In the genomic region with DNA sequence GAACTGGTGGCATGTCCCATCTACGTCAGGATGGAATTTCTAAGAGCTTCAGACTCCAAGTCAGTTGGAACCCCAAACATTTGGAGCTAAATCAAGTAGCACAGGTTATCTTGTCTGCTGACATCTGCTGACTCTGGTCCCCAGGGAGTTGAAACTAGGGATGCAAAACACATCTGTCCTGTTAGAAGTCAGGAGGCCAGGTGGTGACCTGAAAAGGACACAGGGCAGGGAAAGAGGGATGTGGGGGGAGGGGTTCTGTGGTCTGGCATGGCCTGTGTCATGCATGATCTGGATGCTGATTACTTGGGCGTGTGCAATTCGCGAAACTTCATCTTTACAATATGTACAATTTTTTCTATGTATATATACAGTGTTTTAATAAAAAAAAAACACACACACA, we compare ENCODE assay signal across 16 cellular contexts. TPM values are rescaled to one million over a fixed set of nuclear protein-coding genes. Genes with fewer than 3 reads are reported as not detected.
A peak's percentile ranks its signal among the peaks of the same experiment; 100 is the strongest.
DNase-seq lines count a peak whose midpoint lies in the region; ATAC-seq and TF ChIP-seq lines count a peak whose summit lies in the region.
"Had no signal": no experiment of that assay in that cellular context is flagged by ENCODE, and none has a peak within 500 bp of the region (broad histone marks: within the 10 kb centered on the region; RNA-seq: fewer than 3 reads in every experiment).

No MANE protein-coding gene starts in this region.

- H3K36me3 ChIP-seq in DND-41 (ENCODE audit: insufficient read depth, low read length): no peaks in the 10 kb centered on the region
- H3K36me3 ChIP-seq: BLaER1 treated with 17β-estradiol and CSF1 and Interleukin-3, amounts not matched to agents 10 nM and 100 nM; HAP-1 had no signal

- H3K9me3 ChIP-seq in DND-41 (ENCODE audit: insufficient read depth, low read length, severe bottlenecking): no peaks in the 10 kb centered on the region
- H3K9me3 ChIP-seq: BLaER1 treated with 17β-estradiol and CSF1 and Interleukin-3, amounts not matched to agents 10 nM and 100 nM; HAP-1 had no signal

- TF ChIP-seq CTCF in DND-41 (IDR thresholded peaks at IDR 0.05; ENCODE audit: borderline replicate concordance, extremely low read depth, low read length, poor library complexity, severe bottlenecking) (no peak), glutamatergic neuron (IDR thresholded peaks at IDR 0.05; ENCODE audit: partially characterized antibody, unreplicated experiment) (no peak)

- peaks cover 49% of the 10 kb centered on the region for H3K4me1 Mint-ChIP-seq in glutamatergic neuron (ENCODE audit: low read depth, unreplicated experiment)
- H3K4me1 Mint-ChIP-seq: T-cell had no signal

- DNase-seq in DMS53 (lab: John Stamatoyannopoulos, UW): peak; percentile 63
- no peak for DNase-seq in DMS53 treated with DMSO at 0.1 percent for 48 hours (lab: John Stamatoyannopoulos, UW; ENCODE audit: unreplicated experiment)
- DNase-seq in DND-41: peak; percentile 10
- DNase-seq in OCI-M1 (lab: John Stamatoyannopoulos, UW): peak; percentile 21
- peak; percentile 57 for DNase-seq in glutamatergic neuron
- DNase-seq in 8988T: no peak
- DNase-seq in RKO (ENCODE audit: low spot score): no peak
- DNase-seq: NCI-H1417 treated with DMSO at 0.1 percent for 48 hours; NCI-H2029 treated with DMSO at 0.1 percent for 48 hours; NCI-H2227 treated with DMSO at 0.1 percent for 48 hours; NK-92 treated with Interleukin-12 subunit alpha and Interleukin-12 subunit beta, amount 100 ng/mL, for 24 hours; T-cell had no signal

- no peak overlapping the region for H3K9ac ChIP-seq in DND-41 (ENCODE audit: low read depth, low read length)
- H3K9ac ChIP-seq: BLaER1 treated with 17β-estradiol and CSF1 and Interleukin-3, amounts not matched to agents 10 nM and 100 nM had no signal

- H3K36me3 Mint-ChIP-seq in glutamatergic neuron (ENCODE audit: unreplicated experiment): no peaks in the 10 kb centered on the region
- H3K36me3 Mint-ChIP-seq: T-cell had no signal

- H3K27ac Mint-ChIP-seq in glutamatergic neuron (ENCODE audit: unreplicated experiment): peak overlapping the region; percentile 89
- H3K27ac Mint-ChIP-seq: T-cell had no signal

- no peaks in the 10 kb centered on the region for H4K20me1 ChIP-seq in DND-41 (ENCODE audit: insufficient read depth, low read length)
- H4K20me1 ChIP-seq: BLaER1 treated with 17β-estradiol and CSF1 and Interleukin-3, amounts not matched to agents 10 nM and 100 nM had no signal

- ATAC-seq in DND-41 (ENCODE audit: insufficient read depth, low read depth): no peak
- ATAC-seq in GM19035 (IDR thresholded peaks at IDR 0.05; ENCODE audit: unreplicated experiment): no peak
- ATAC-seq: T-cell had no signal

- no peaks in the 10 kb centered on the region for H3K27me3 ChIP-seq in DND-41 (ENCODE audit: insufficient read depth, low read length, poor library complexity)
- H3K27me3 ChIP-seq: BLaER1 treated with 17β-estradiol and CSF1 and Interleukin-3, amounts not matched to agents 10 nM and 100 nM had no signal

- no peak overlapping the region for H3K4me2 ChIP-seq in DND-41 (ENCODE audit: insufficient read depth, low read length)

- no peak overlapping the region for H3K4me3 ChIP-seq in DND-41 (ENCODE audit: low read depth in 1 of 2, low read length in 2 of 2)
- H3K4me3 ChIP-seq: BLaER1 treated with 17β-estradiol and CSF1 and Interleukin-3, amounts not matched to agents 10 nM and 100 nM; HAP-1 had no signal

- peaks cover 11% of the 10 kb centered on the region for H3K27me3 Mint-ChIP-seq in glutamatergic neuron (ENCODE audit: unreplicated experiment)

- no peak overlapping the region for H3K27ac ChIP-seq in DND-41 (ENCODE audit: low read length)
- H3K27ac ChIP-seq: BLaER1 treated with 17β-estradiol and CSF1 and Interleukin-3, amounts not matched to agents 10 nM and 100 nM; HL-60 had no signal

- H3K79me2 ChIP-seq in DND-41 (ENCODE audit: insufficient read depth, low read length): no peaks in the 10 kb centered on the region

- no peak overlapping the region for H2AFZ ChIP-seq in DND-41 (ENCODE audit: low read depth, low read length)

- H3K4me1 ChIP-seq in DND-41 (ENCODE audit: insufficient read depth, low read length): no peaks in the 10 kb centered on the region
- H3K4me1 ChIP-seq: HAP-1 had no signal

- H3K4me3 Mint-ChIP-seq in glutamatergic neuron (ENCODE audit: unreplicated experiment): peak overlapping the region; percentile 49
- H3K4me3 Mint-ChIP-seq: T-cell had no signal

- H3K9me3 Mint-ChIP-seq in glutamatergic neuron (ENCODE audit: unreplicated experiment): peaks cover 11% of the 10 kb centered on the region
- H3K9me3 Mint-ChIP-seq: T-cell had no signal

RNA-seq across cellular contexts. Expression of gene FHDC1, which starts 55.2 kb away (rescaled TPM):
- 42.0 TPM for total RNA-seq in glutamatergic neuron (ENCODE audit: unreplicated experiment)

Comparison
In these comparisons a context has a peak if more than half of its experiments do, and no peak if none do; other contexts are left out.
1. DNase-seq: peak in DMS53 (single experiment), DND-41 (single experiment), OCI-M1 (single experiment) and glutamatergic neuron (single experiment); none in DMS53 treated with DMSO at 0.1 percent for 48 hours (single experiment), 8988T (single experiment) and RKO (single experiment).